8 cellular contexts compared by ENCODE assay signal in genomic region chr9:98942906-98943681, GRCh38. TPM values are rescaled to one million over a fixed set of nuclear protein-coding genes. Genes with fewer than 3 reads are reported as not detected.
DNase-seq lines count a peak whose midpoint lies in the region.
"Had no signal": no experiment of that assay in that cellular context is flagged by ENCODE, and none has a peak within 500 bp of the region (broad histone marks: within the 10 kb centered on the region; RNA-seq: fewer than 3 reads in every experiment).

No MANE protein-coding gene starts in this region.

- peaks cover 79% of the 10 kb centered on the region for H3K27me3 ChIP-seq in HUES64 (ENCODE audit: insufficient read depth, low read length)
- peaks cover 0 to 5% (median 0%) of the 10 kb centered on the region in 5 donors for H3K27me3 ChIP-seq in subcutaneous abdominal adipose tissue (ENCODE audit: control insufficient read depth in 5 of 5, insufficient read depth in 4 of 5, low read length in 5 of 5)

- H3K27ac ChIP-seq in HUES64 (ENCODE audit: low read depth, low read length) (no peak overlapping the region), mesodermal cell (ENCODE audit: low read depth, low read length, severe bottlenecking) (no peak overlapping the region), subcutaneous abdominal adipose tissue (ENCODE audit: low read depth, low read length) (peak overlapping the region; percentile 85)

- H3K36me3 ChIP-seq in HUES64 (ENCODE audit: insufficient read depth, low read length) (no peaks in the 10 kb centered on the region), mesodermal cell (ENCODE audit: control insufficient read depth, insufficient read depth, low read length) (no peaks in the 10 kb centered on the region), subcutaneous abdominal adipose tissue (ENCODE audit: control insufficient read depth in 5 of 5, insufficient read depth in 5 of 5, low read length in 5 of 5) (peaks cover 0 to 5% (median 0%) of the 10 kb centered on the region in 5 donors)

- 56% methylated on average over 15 of the region's 15 CpGs for WGBS in HUES64
- 51 to 65% methylated on average over 11 to 13 of the region's 15 CpGs for WGBS in mesodermal cell (ENCODE audit: insufficient coverage in 2 of 2), 2 experiments

- peak; percentile 3 for DNase-seq in dermis blood vessel endothelial cell
- no peak for DNase-seq in A172 (ENCODE audit: low spot score)
- DNase-seq in OCI-M2 (lab: John Stamatoyannopoulos, UW; ENCODE audit: unreplicated experiment): no peak
- no peak for DNase-seq in NCI-H2081 treated with DMSO at 0.1 percent for 48 hours (lab: John Stamatoyannopoulos, UW)

- H3K9ac ChIP-seq in HUES64 (ENCODE audit: low read depth, low read length) (peak overlapping the region; percentile 37; the same call in 1 of the 2 replicates), subcutaneous abdominal adipose tissue (ENCODE audit: low read length in 5 of 5) (peak overlapping the region; percentile 16 to 80 (median 60))

- no peaks in the 10 kb centered on the region for H3K9me3 ChIP-seq in HUES64 (ENCODE audit: insufficient read depth, low read depth, low read length)
- H3K9me3 ChIP-seq in mesodermal cell (ENCODE audit: control insufficient read depth, low read length): no peaks in the 10 kb centered on the region
- no peaks in the 10 kb centered on the region for H3K9me3 ChIP-seq in subcutaneous abdominal adipose tissue (ENCODE audit: control insufficient read depth in 5 of 5, low read length in 5 of 5)

- H3K4me3 ChIP-seq in HUES64 (ENCODE audit: low read length) (peak overlapping the region; percentile 60), mesodermal cell (ENCODE audit: extremely low read depth, insufficient read depth, low read length, poor library complexity, severe bottlenecking) (peak overlapping the region; percentile 40), subcutaneous abdominal adipose tissue (ENCODE audit: low read depth in 1 of 5, low read length in 5 of 5) (peak overlapping the region; percentile 77 to 95 (median 92))

- H3K4me1 ChIP-seq in HUES64 (ENCODE audit: insufficient read depth, low read length): peaks cover 17% of the 10 kb centered on the region; the same call in 1 of the 2 replicates
- H3K4me1 ChIP-seq in mesodermal cell (ENCODE audit: control insufficient read depth, insufficient read depth, low read length, poor library complexity, severe bottlenecking): peaks cover 5% of the 10 kb centered on the region
- peaks cover 8 to 95% (median 61%) of the 10 kb centered on the region in 5 donors for H3K4me1 ChIP-seq in subcutaneous abdominal adipose tissue (ENCODE audit: control insufficient read depth in 5 of 5, insufficient read depth in 5 of 5, low read length in 5 of 5)

RNA-seq across cellular contexts. Expression of gene COL15A1, which starts 0.6 kb away (rescaled TPM):
- 0.10 TPM for polyA plus RNA-seq in HUES64 (2013, experiment 1 of 2)
- 0.13 TPM for polyA plus RNA-seq in HUES64 (2013, experiment 2 of 2)
- 0.42 and 31.5 TPM in 2 replicates for total RNA-seq in dermis blood vessel endothelial cell
- polyA plus RNA-seq in mesodermal cell (2013, experiment 1 of 2): 21.2 TPM
- 15.8 TPM for polyA plus RNA-seq in mesodermal cell (2013, experiment 2 of 2)
- 0.09 and 0.12 TPM in 2 replicates for total RNA-seq in A172 (2014; rRNA removed; shearing (Covaris generic))
- total RNA-seq: pulmonary artery endothelial cell had no signal

Comparison
In these comparisons a context has a peak if more than half of its experiments do, and no peak if none do; other contexts are left out.
1. H3K4me3 ChIP-seq: peak in every context shown above with its lines; median percentile 92 in subcutaneous abdominal adipose tissue; 60 in HUES64; 40 in mesodermal cell.